9 cellular contexts compared by ENCODE assay signal in genomic region chr10:76303682-76304316, GRCh38.
DNase-seq lines count a peak whose midpoint lies in the region; ATAC-seq, FAIRE-seq and TF ChIP-seq lines count a peak whose summit lies in the region.
"Had no signal": no experiment of that assay in that cellular context is flagged by ENCODE, and none has a peak within 500 bp of the region (broad histone marks: within the 10 kb centered on the region; RNA-seq: fewer than 3 reads in every experiment).

No MANE protein-coding gene starts in this region.

- 32% methylated on average over 8 of the region's 8 CpGs for WGBS in HepG2 (ENCODE audit: low lambda C conversion rate)
- WGBS in tibial nerve, 2 donors, result 41 to 58% methylated on average over 8 of the region's 8 CpGs

- H3K9ac ChIP-seq in Loucy (ENCODE audit: low read depth, low read length, poor library complexity, severe bottlenecking) (no peak overlapping the region), HepG2 (ENCODE audit: insufficient read depth, low read depth, low read length) (no peak overlapping the region)

- H3K9me3 ChIP-seq in Loucy (ENCODE audit: insufficient read depth, low read depth, low read length) (no peaks in the 10 kb centered on the region), HepG2 (ENCODE audit: low read length) (no peaks in the 10 kb centered on the region), tibial nerve (no peaks in the 10 kb centered on the region)

- TF ChIP-seq EP300 in HepG2 (IDR thresholded peaks at IDR 0.05; ENCODE audit: low read depth in 2 of 2, low read length in 2 of 2), result no peak
- TF ChIP-seq EP300 in HepG2 (CRISPR knock-in tag; IDR thresholded peaks at IDR 0.05; ENCODE audit: borderline replicate concordance), result no peak
- TF ChIP-seq EP300 in tibial nerve (IDR thresholded peaks at IDR 0.05), result no peak

- DNase-seq in Ammon's horn (ENCODE audit: low spot score), result peak; percentile 89
- peak; percentile 9 to 61 for DNase-seq in dermis microvascular lymphatic vessel endothelial cell (ENCODE audit: low read depth in 2 of 2)
- DNase-seq in HepG2 (ENCODE audit: low spot score), result peak; percentile 81
- DNase-seq in tibial nerve (ENCODE audit: low spot score in 2 of 2), result peak; percentile 45 to 72

- H3K9me3 Mint-ChIP-seq in stimulated activated memory B cell treated with anti-CD40 and anti-IgM and Interleukin-4, amounts not matched to agents 10 μg/mL and 1 μg/mL and 100 μg/mL, for 72 hours, result no peaks in the 10 kb centered on the region

- TF ChIP-seq RAD21 in HepG2 (CRISPR knock-in tag; IDR thresholded peaks at IDR 0.05), result peak; percentile 80

- H2AFZ ChIP-seq in Loucy (ENCODE audit: low read length) (peak overlapping the region; percentile 39), HepG2 (ENCODE audit: low read length) (no peak overlapping the region)

- in situ Hi-C loops in HepG2 (cut with HindIII; ENCODE audit: extremely low pct_ligation_motif_present, low pct_unique_long_range_greater_than_20kb), result loop anchor here (5.0 to 25.0 kb wide), 4 partner anchors 201 to 1016 kb away; no protein-coding TSS in a partner anchor

- H4K20me1 ChIP-seq in Loucy (ENCODE audit: insufficient read depth, low read length, poor library complexity, severe bottlenecking) (no peaks in the 10 kb centered on the region), HepG2 (ENCODE audit: insufficient read depth, low read length) (no peaks in the 10 kb centered on the region)

- BruUV-seq in HepG2 (replicated peaks; lab: Mats Ljungman, UMichigan), result no TSS peak

- ATAC-seq in GM18909 (IDR thresholded peaks at IDR 0.05; ENCODE audit: poor library complexity, unreplicated experiment), result peak; percentile 68
- peak; percentile 99 for ATAC-seq in HepG2
- ATAC-seq in stimulated activated memory B cell treated with anti-CD40 and anti-IgM and Interleukin-4, amounts not matched to agents 10 μg/mL and 1 μg/mL and 100 μg/mL, for 72 hours, result no peak

- no peak overlapping the region for H3K27ac Mint-ChIP-seq in stimulated activated memory B cell treated with anti-CD40 and anti-IgM and Interleukin-4, amounts not matched to agents 10 μg/mL and 1 μg/mL and 100 μg/mL, for 72 hours

- no peaks in the 10 kb centered on the region for H3K27me3 Mint-ChIP-seq in stimulated activated memory B cell treated with anti-CD40 and anti-IgM and Interleukin-4, amounts not matched to agents 10 μg/mL and 1 μg/mL and 100 μg/mL, for 72 hours

- H3K4me3 Mint-ChIP-seq in stimulated activated memory B cell treated with anti-CD40 and anti-IgM and Interleukin-4, amounts not matched to agents 10 μg/mL and 1 μg/mL and 100 μg/mL, for 72 hours, result no peak overlapping the region

- H3K4me1 ChIP-seq in Loucy (ENCODE audit: insufficient read depth, low read length, poor library complexity, severe bottlenecking), result no peaks in the 10 kb centered on the region
- peaks cover 47% of the 10 kb centered on the region for H3K4me1 ChIP-seq in HepG2 (ENCODE audit: insufficient read depth, low read length)
- H3K4me1 ChIP-seq in tibial nerve, result peaks cover 0 to 3% (median 1%) of the 10 kb centered on the region in 4 donors

- TF ChIP-seq CTCF in Loucy (conservative IDR thresholded peaks at IDR 0.05; ENCODE audit: low read length) (peak; percentile 78), HepG2 (CRISPR knock-in tag; IDR thresholded peaks at IDR 0.05) (peak; percentile 89), tibial nerve (IDR thresholded peaks at IDR 0.05) (peak; percentile 17 to 51 (median 37))

- H3K36me3 ChIP-seq in Loucy (ENCODE audit: insufficient read depth, low read length), result no peaks in the 10 kb centered on the region
- H3K36me3 ChIP-seq in HepG2 (replicated peaks in 1 of 2; ENCODE audit: control insufficient read depth in 1 of 2, insufficient read depth in 2 of 2, low read length in 2 of 2), result no peaks in the 10 kb centered on the region
- no peaks in the 10 kb centered on the region for H3K36me3 ChIP-seq in tibial nerve

- intact Hi-C loops in HepG2 (cut with micrococcal nuclease; ENCODE audit: unreplicated experiment), result loop anchor here (1.0 to 5.0 kb wide), 4 partner anchors 153 to 901 kb away; partner anchors contain the start of gene ZNF503

- POLR2A ChIA-PET in HepG2 (lab: Yijun Ruan, JAX), result interaction anchor here (0.9 to 1.9 kb wide), 8 partner anchors 153 to 902 kb away, joined by 3 to 13 read pairs (median 6); partner anchors contain the start of gene ZNF503

- H3K79me2 ChIP-seq in Loucy (ENCODE audit: insufficient read depth, low read length) (no peaks in the 10 kb centered on the region), HepG2 (ENCODE audit: insufficient read depth, low read length) (no peaks in the 10 kb centered on the region)

- H3K27me3 ChIP-seq in Loucy (ENCODE audit: insufficient read depth, low read length, poor library complexity, severe bottlenecking) (no peaks in the 10 kb centered on the region), HepG2 (ENCODE audit: control insufficient read depth in 1 of 2, insufficient read depth in 2 of 2, low read length in 2 of 2) (no peaks in the 10 kb centered on the region), tibial nerve (no peaks in the 10 kb centered on the region)

- H3K4me3 ChIP-seq in Loucy (ENCODE audit: low read length, poor library complexity, severe bottlenecking) (no peak overlapping the region), HepG2 (replicated peaks in 1 of 3; ENCODE audit: insufficient read depth in 1 of 3, low read depth in 2 of 3, low read length in 3 of 3) (no peak overlapping the region), tibial nerve (no peak overlapping the region)

- H3F3A ChIP-seq in Loucy (ENCODE audit: low read depth), result no peaks in the 10 kb centered on the region

- no peaks in the 10 kb centered on the region for H3K36me3 Mint-ChIP-seq in stimulated activated memory B cell treated with anti-CD40 and anti-IgM and Interleukin-4, amounts not matched to agents 10 μg/mL and 1 μg/mL and 100 μg/mL, for 72 hours

- H3K9me2 ChIP-seq in Loucy (replicated peaks; ENCODE audit: low read depth, low read length), result no peaks in the 10 kb centered on the region

- peak; percentile 75 for FAIRE-seq in HepG2 (lab: Jason Lieb, UNC)
- FAIRE-seq: frontal cortex had no signal

- H3K4me2 ChIP-seq in Loucy (ENCODE audit: low read depth, low read length, poor library complexity, severe bottlenecking) (no peak overlapping the region), HepG2 (ENCODE audit: low read depth, low read length) (peak overlapping the region; percentile 10; the same call in 1 of the 2 replicates)

- H3K27ac ChIP-seq in HepG2 (ENCODE audit: extremely low read length, insufficient read depth, low read length) (no peak overlapping the region), tibial nerve (no peak overlapping the region)

- CTCF ChIA-PET in HepG2 (lab: Yijun Ruan, JAX; ENCODE audit: low intra/inter-chr PET ratio, low total read pairs), result interaction anchor here (0.7 to 1.3 kb wide), 3 partner anchors 200 to 904 kb away, joined by 3 to 5 read pairs (median 4); no protein-coding TSS in a partner anchor

- H3K4me1 Mint-ChIP-seq in stimulated activated memory B cell treated with anti-CD40 and anti-IgM and Interleukin-4, amounts not matched to agents 10 μg/mL and 1 μg/mL and 100 μg/mL, for 72 hours, result no peaks in the 10 kb centered on the region

- TF ChIP-seq POLR2A in HepG2 (IDR thresholded peaks at IDR 0.05; ENCODE audit: insufficient read depth in 1 of 2, low read depth in 2 of 2, low read length in 2 of 2), result no peak
- no peak for TF ChIP-seq POLR2A in tibial nerve (IDR thresholded peaks at IDR 0.05)

TF ChIP-seq in PFSK-1, 5 proteins besides CTCF, POLR2A, EP300 and RAD21 (continues in another document):
- TF ChIP-seq TAF1 (IDR thresholded peaks at IDR 0.05; ENCODE audit: borderline replicate concordance, insufficient read depth, low read length) (no peak), FOXP2 (optimal IDR thresholded peaks at IDR 0.05; ENCODE audit: borderline replicate concordance, extremely low read depth, extremely low read length, insufficient read depth) (peak; percentile 18)

TF ChIP-seq in HepG2, 621 proteins besides CTCF, POLR2A, EP300 and RAD21 (continues in another document):
- no peak for TF ChIP-seq ZNF572 (CRISPR knock-in tag; IDR thresholded peaks at IDR 0.05)
- TF ChIP-seq ZNF343 (CRISPR knock-in tag; IDR thresholded peaks at IDR 0.05), result no peak
- TF ChIP-seq ZNF784 (CRISPR knock-in tag; IDR thresholded peaks at IDR 0.05; ENCODE audit: borderline replicate concordance), result no peak
- TF ChIP-seq KMT2A (CRISPR knock-in tag; IDR thresholded peaks at IDR 0.05), result 0 out of 2 replicates have a peak, but pooled peaks have one; percentile 43
- TF ChIP-seq ZFP36 (IDR thresholded peaks at IDR 0.05; ENCODE audit: borderline replicate concordance, low read depth, low read length, partially characterized antibody), result peak; percentile 78
- TF ChIP-seq FOXA3 (CRISPR knock-in tag; IDR thresholded peaks at IDR 0.05), result peak; percentile 22; the same call in 1 of the 2 replicates
- TF ChIP-seq ZEB1 (IDR thresholded peaks at IDR 0.05; ENCODE audit: insufficient replicate concordance, low read depth), result peak; percentile 21
- peak; percentile 52; the same call in 1 of the 2 replicates for TF ChIP-seq ZMYM4 (CRISPR knock-in tag; IDR thresholded peaks at IDR 0.05)
- no peak for TF ChIP-seq MATR3 (CRISPR knock-in tag; IDR thresholded peaks at IDR 0.05)

Comparison
In these comparisons a context has a peak if more than half of its experiments do, and no peak if none do; other contexts are left out.
1. DNase-seq: peak in every context shown above with its lines; median percentile 89 in Ammon's horn; 81 in HepG2; 58 in tibial nerve; 35 in dermis microvascular lymphatic vessel endothelial cell.
2. CTCF ChIP-seq: peak in every context shown above with its lines; median percentile 89 in HepG2; 78 in Loucy; 37 in tibial nerve.